Comparison of ENCODE assay signal across 29 cellular contexts in the genomic region with DNA sequence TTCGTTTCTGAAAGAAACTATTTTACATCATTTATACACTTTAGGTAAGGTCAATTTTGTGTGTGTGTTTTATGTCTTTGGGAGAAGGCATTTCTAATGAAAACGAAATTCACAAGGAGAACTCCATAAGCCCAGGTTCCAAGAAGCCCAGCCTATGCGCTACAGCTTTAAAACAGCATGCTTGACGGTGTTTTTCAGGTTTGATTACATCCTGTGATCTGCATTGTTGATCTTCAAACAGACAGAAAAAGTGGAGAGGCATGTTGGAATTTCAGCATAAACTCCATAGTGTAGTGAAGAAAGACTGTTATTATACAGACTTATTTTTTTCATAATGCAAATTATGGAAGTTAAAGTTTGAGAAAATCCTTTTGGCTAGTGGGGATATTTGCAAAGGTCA.
"Had no signal": no experiment of that assay in that cellular context is flagged by ENCODE, and none has a peak within 500 bp of the region (broad histone marks: within the 10 kb centered on the region; RNA-seq: fewer than 3 reads in every experiment).

No MANE protein-coding gene starts in this region.

- H3K4me3 Mint-ChIP-seq: dendritic cell treated with granulocyte-macrophage colony-stimulating factor and Interleukin-4, amounts not matched to agents 40 ng/mL and 50 ng/mL, for 4 days; effector memory CD8-positive, alpha-beta T cell; endodermal cell had no signal

- H3K4me3 ChIP-seq: coronary artery, dorsolateral prefrontal cortex, esophagus muscularis mucosa, esophagus squamous epithelium, gastrocnemius medialis, gastroesophageal sphincter, heart left ventricle, heart right ventricle, hepatocyte had no signal

- H3K9me3 ChIP-seq: esophagus muscularis mucosa, esophagus squamous epithelium, gastrocnemius medialis, gastroesophageal sphincter, heart left ventricle, heart right ventricle had no signal

- FAIRE-seq: endometrium, endothelial cell of umbilical vein, frontal cortex had no signal

- ATAC-seq: effector memory CD8-positive, alpha-beta T cell; esophagus mucosa; foreskin keratinocyte; gastroesophageal sphincter; heart left ventricle; heart right ventricle had no signal

- H3K4me1 ChIP-seq: esophagus muscularis mucosa, esophagus squamous epithelium, foreskin keratinocyte, gastrocnemius medialis, gastroesophageal sphincter, heart left ventricle, heart right ventricle had no signal

- DNase-seq: cortex of kidney; dermis blood vessel endothelial cell; dorsolateral prefrontal cortex; effector CD4-positive, alpha-beta T cell; effector CD8-positive, alpha-beta T cell; effector memory CD4-positive, alpha-beta T cell; effector memory CD8-positive, alpha-beta T cell; endodermal cell; erythroblast; esophagus squamous epithelium; foreskin fibroblast; foreskin keratinocyte; foreskin melanocyte; gastrocnemius medialis; glutamatergic neuron; head of caudate nucleus; heart left ventricle; heart right ventricle; hippocampal formation had no signal

- H3K27me3 Mint-ChIP-seq: dendritic cell treated with granulocyte-macrophage colony-stimulating factor and Interleukin-4, amounts not matched to agents 40 ng/mL and 50 ng/mL, for 4 days had no signal

- H3K4me2 ChIP-seq: hepatocyte had no signal

- H3K27ac Mint-ChIP-seq: dendritic cell treated with granulocyte-macrophage colony-stimulating factor and Interleukin-4, amounts not matched to agents 40 ng/mL and 50 ng/mL, for 4 days; effector memory CD8-positive, alpha-beta T cell; endodermal cell had no signal

- H3K36me3 ChIP-seq: esophagus muscularis mucosa, esophagus squamous epithelium, gastrocnemius medialis, gastroesophageal sphincter, heart left ventricle, heart right ventricle had no signal

- H3K9me3 Mint-ChIP-seq: dendritic cell treated with granulocyte-macrophage colony-stimulating factor and Interleukin-4, amounts not matched to agents 40 ng/mL and 50 ng/mL, for 4 days; effector memory CD8-positive, alpha-beta T cell; endodermal cell had no signal

- H3K27ac ChIP-seq: coronary artery, dorsolateral prefrontal cortex, epithelial cell of prostate, esophagus muscularis mucosa, esophagus squamous epithelium, foreskin keratinocyte, gastrocnemius medialis, gastroesophageal sphincter, heart left ventricle, heart right ventricle, hepatocyte had no signal
